In the genomic region with DNA sequence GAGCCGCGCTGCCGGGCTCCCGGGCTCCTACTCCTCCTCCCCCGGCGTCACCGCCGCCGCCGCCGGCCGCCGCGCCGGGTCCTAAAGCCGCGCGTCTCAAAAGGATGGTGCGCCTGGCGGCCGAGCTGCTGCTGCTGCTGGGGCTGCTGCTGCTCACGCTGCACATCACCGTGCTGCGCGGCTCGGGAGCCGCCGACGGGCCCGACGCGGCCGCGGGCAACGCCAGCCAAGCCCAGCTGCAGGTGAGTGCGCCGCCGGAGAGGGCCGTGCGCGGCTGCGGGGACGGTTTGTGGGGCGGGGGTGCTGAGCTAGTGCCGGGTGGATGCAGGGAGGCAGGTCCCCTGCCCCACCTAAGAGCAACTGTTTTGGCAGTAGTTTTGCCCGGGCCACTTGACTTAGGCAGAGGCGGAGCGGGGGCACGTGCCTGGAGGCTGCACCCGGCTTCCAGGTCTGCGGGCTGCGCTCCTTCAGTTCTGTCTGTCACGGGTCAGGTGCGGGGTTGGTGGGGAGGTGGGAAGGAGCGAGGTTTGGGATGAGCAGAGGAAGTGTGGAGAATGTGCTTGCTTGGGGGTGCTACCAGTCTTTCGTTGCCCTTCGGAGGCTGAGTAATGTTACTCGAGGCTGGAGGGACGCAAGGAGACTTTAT, we compare ENCODE assay signal across 8 cellular contexts. TPM values are rescaled to one million over a fixed set of nuclear protein-coding genes. Genes with fewer than 3 reads are reported as not detected.
DNase-seq lines count a peak whose midpoint lies in the region; ATAC-seq lines count a peak whose summit lies in the region.

No MANE protein-coding gene starts in this region.

- H4K8ac ChIP-seq in mesendoderm (ENCODE audit: low read depth, low read length), result no peak overlapping the region

- H2BK15ac ChIP-seq in mesendoderm (replicated peaks; ENCODE audit: low read depth), result no peak overlapping the region

- H3K36me3 ChIP-seq in mesendoderm (ENCODE audit: control insufficient read depth, insufficient read depth, low read length), result no peaks in the 10 kb centered on the region

- WGBS in mesendoderm (ENCODE audit: extremely low coverage, insufficient coverage, low lambda C conversion rate), result no CpG with 5 or more reads among the region's 59 CpGs

- H3K4ac ChIP-seq in mesendoderm (ENCODE audit: low read depth, low read length), result no peak overlapping the region

- peak overlapping the region; percentile 40 for H3K4me3 ChIP-seq in mesendoderm (ENCODE audit: low read length)

- H3K56ac ChIP-seq in mesendoderm (ENCODE audit: low read length), result peak overlapping the region; percentile 69

- H3K79me1 ChIP-seq in mesendoderm (ENCODE audit: low read length), result no peaks in the 10 kb centered on the region

- H3K9ac ChIP-seq in mesendoderm (ENCODE audit: low read length), result peak overlapping the region; percentile 40

- H3K4me3 Mint-ChIP-seq in effector memory CD8-positive, alpha-beta T cell, result peak overlapping the region; percentile 67 to 73

- peaks cover 34 to 46% of the 10 kb centered on the region in 2 donors for H3K27me3 Mint-ChIP-seq in effector memory CD8-positive, alpha-beta T cell

- H2AK5ac ChIP-seq in mesendoderm (ENCODE audit: low read length), result no peak overlapping the region

- no peaks in the 10 kb centered on the region for H3K79me2 ChIP-seq in mesendoderm (ENCODE audit: control insufficient read depth, insufficient read depth, low read length)

- peaks cover 21% of the 10 kb centered on the region for H3K27me3 ChIP-seq in mesendoderm (ENCODE audit: insufficient read depth, low read length, poor library complexity)

- no peak overlapping the region for H3K27ac ChIP-seq in mesendoderm (ENCODE audit: low read depth, low read length)

- no peak overlapping the region for H2BK5ac ChIP-seq in mesendoderm (ENCODE audit: low read length)

- no peak overlapping the region for H3K27ac Mint-ChIP-seq in effector memory CD8-positive, alpha-beta T cell

- H3K23ac ChIP-seq in mesendoderm (ENCODE audit: low read length), result no peak overlapping the region

- H4K5ac ChIP-seq in mesendoderm (ENCODE audit: low read length), result no peak overlapping the region

- H3K4me1 ChIP-seq in mesendoderm (ENCODE audit: control insufficient read depth, low read depth, low read length), result peaks cover 4% of the 10 kb centered on the region

- H3K4me1 Mint-ChIP-seq in effector memory CD8-positive, alpha-beta T cell (ENCODE audit: low read depth in 2 of 2), result peaks cover 3 to 4% of the 10 kb centered on the region in 2 donors

- peak overlapping the region; percentile 94 for H3K18ac ChIP-seq in mesendoderm (ENCODE audit: low read length)

- ATAC-seq in HG02763 (IDR thresholded peaks at IDR 0.05; ENCODE audit: unreplicated experiment), result peak; percentile 70
- peak; percentile 80 for ATAC-seq in effector memory CD8-positive, alpha-beta T cell (replicated peaks)

- H3K36me3 Mint-ChIP-seq in effector memory CD8-positive, alpha-beta T cell (ENCODE audit: insufficient read depth), result no peaks in the 10 kb centered on the region

- no peak overlapping the region for H2BK120ac ChIP-seq in mesendoderm (ENCODE audit: low read depth, low read length)

- peak; percentile 42 for DNase-seq in NCI-H2029 (lab: John Stamatoyannopoulos, UW)
- no peak for DNase-seq in NCI-H2029 treated with DMSO at 0.1 percent for 48 hours (lab: John Stamatoyannopoulos, UW)
- DNase-seq in NCI-H1694 treated with DMSO at 0.1 percent for 48 hours (lab: John Stamatoyannopoulos, UW), result peak; percentile 6
- DNase-seq in activated CD4-positive, alpha-beta T cell treated with anti-CD3 and anti-CD28 coated beads, Interleukin-2, amount 50 U/mL, for 4 hours, result peak; percentile 53 to 62
- DNase-seq in effector memory CD8-positive, alpha-beta T cell, result peak; percentile 11 to 41 (median 30)
- peak; percentile 90 for DNase-seq in mesendoderm
- DNase-seq in stimulated activated CD8-positive, alpha-beta memory T cell treated with anti-CD3 and anti-CD28 coated beads, Interleukin-15, amount 100 ng/mL, for 1 hour (ENCODE audit: low read depth), result peak; percentile 30

- H3K9me3 Mint-ChIP-seq in effector memory CD8-positive, alpha-beta T cell, result no peaks in the 10 kb centered on the region

- peak overlapping the region; percentile 80 for H3K4me2 ChIP-seq in mesendoderm (ENCODE audit: low read length)

RNA-seq across cellular contexts. Expression of gene ISM1, which starts 0.7 kb away (rescaled TPM):
- 0.25 TPM for polyA plus RNA-seq in mesendoderm (2013, experiment 1 of 2)
- 0.20 TPM for polyA plus RNA-seq in mesendoderm (2013, experiment 2 of 2)
